ENCODE assay signal across 1 cellular context in genomic region chr2:43193996-43194869, GRCh38.
A peak's percentile ranks its signal among the peaks of the same experiment; 100 is the strongest.
TF ChIP-seq lines count a peak whose summit lies in the region.

No MANE protein-coding gene starts in this region.

TF ChIP-seq in HepG2, 621 proteins besides CTCF, POLR2A, EP300 and RAD21 (continued from another document and continues in another):
- TF ChIP-seq, protein P1, sequence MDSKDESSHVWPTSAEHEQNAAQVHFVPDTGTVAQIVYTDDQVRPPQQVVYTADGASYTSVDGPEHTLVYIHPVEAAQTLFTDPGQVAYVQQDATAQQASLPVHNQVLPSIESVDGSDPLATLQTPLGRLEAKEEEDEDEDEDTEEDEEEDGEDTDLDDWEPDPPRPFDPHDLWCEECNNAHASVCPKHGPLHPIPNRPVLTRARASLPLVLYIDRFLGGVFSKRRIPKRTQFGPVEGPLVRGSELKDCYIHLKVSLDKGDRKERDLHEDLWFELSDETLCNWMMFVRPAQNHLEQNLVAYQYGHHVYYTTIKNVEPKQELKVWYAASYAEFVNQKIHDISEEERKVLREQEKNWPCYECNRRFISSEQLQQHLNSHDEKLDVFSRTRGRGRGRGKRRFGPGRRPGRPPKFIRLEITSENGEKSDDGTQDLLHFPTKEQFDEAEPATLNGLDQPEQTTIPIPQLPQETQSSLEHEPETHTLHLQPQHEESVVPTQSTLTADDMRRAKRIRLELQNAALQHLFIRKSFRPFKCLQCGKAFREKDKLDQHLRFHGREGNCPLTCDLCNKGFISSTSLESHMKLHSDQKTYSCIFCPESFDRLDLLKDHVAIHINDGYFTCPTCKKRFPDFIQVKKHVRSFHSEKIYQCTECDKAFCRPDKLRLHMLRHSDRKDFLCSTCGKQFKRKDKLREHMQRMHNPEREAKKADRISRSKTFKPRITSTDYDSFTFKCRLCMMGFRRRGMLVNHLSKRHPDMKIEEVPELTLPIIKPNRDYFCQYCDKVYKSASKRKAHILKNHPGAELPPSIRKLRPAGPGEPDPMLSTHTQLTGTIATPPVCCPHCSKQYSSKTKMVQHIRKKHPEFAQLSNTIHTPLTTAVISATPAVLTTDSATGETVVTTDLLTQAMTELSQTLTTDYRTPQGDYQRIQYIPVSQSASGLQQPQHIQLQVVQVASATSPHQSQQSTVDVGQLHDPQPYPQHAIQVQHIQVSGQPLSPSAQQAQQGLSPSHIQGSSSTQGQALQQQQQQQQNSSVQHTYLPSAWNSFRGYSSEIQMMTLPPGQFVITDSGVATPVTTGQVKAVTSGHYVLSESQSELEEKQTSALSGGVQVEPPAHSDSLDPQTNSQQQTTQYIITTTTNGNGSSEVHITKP (CRISPR knock-in tag; IDR thresholded peaks at IDR 0.05; ENCODE audit: low read depth): peak; percentile 97
- TF ChIP-seq RORA (CRISPR knock-in tag; IDR thresholded peaks at IDR 0.05): no peak
- TF ChIP-seq KLF16 (CRISPR knock-in tag; IDR thresholded peaks at IDR 0.05): peak in 1 of 2 experiments; percentile 80; a peak in 1 of 4 replicates
- TF ChIP-seq ZBTB10 (CRISPR knock-in tag; IDR thresholded peaks at IDR 0.05; ENCODE audit: borderline replicate concordance): peak; percentile 97
- no peak for TF ChIP-seq HOXA7 (CRISPR knock-in tag; IDR thresholded peaks at IDR 0.05)
- TF ChIP-seq FOXA3 (CRISPR knock-in tag; IDR thresholded peaks at IDR 0.05): peak; percentile 88
- TF ChIP-seq, protein P2, sequence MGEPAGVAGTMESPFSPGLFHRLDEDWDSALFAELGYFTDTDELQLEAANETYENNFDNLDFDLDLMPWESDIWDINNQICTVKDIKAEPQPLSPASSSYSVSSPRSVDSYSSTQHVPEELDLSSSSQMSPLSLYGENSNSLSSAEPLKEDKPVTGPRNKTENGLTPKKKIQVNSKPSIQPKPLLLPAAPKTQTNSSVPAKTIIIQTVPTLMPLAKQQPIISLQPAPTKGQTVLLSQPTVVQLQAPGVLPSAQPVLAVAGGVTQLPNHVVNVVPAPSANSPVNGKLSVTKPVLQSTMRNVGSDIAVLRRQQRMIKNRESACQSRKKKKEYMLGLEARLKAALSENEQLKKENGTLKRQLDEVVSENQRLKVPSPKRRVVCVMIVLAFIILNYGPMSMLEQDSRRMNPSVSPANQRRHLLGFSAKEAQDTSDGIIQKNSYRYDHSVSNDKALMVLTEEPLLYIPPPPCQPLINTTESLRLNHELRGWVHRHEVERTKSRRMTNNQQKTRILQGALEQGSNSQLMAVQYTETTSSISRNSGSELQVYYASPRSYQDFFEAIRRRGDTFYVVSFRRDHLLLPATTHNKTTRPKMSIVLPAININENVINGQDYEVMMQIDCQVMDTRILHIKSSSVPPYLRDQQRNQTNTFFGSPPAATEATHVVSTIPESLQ (CRISPR knock-in tag; conservative IDR thresholded peaks at IDR 0.05): no peak; the same call in 1 of the 2 replicates
- peak; percentile 46; the same call in 1 of the 2 replicates for TF ChIP-seq SP140L (CRISPR knock-in tag; IDR thresholded peaks at IDR 0.05; ENCODE audit: borderline replicate concordance)
- peak; percentile 92 for TF ChIP-seq MEF2D (CRISPR knock-in tag; IDR thresholded peaks at IDR 0.05)
- TF ChIP-seq NFAT5 (CRISPR knock-in tag; IDR thresholded peaks at IDR 0.05): peak; percentile 68; the same call in 1 of the 2 replicates
- TF ChIP-seq RBAK (CRISPR knock-in tag; IDR thresholded peaks at IDR 0.05): no peak
- TF ChIP-seq SMYD3 (CRISPR knock-in tag; IDR thresholded peaks at IDR 0.05): peak; percentile 29; the same call in 1 of the 2 replicates
- TF ChIP-seq, protein P3, sequence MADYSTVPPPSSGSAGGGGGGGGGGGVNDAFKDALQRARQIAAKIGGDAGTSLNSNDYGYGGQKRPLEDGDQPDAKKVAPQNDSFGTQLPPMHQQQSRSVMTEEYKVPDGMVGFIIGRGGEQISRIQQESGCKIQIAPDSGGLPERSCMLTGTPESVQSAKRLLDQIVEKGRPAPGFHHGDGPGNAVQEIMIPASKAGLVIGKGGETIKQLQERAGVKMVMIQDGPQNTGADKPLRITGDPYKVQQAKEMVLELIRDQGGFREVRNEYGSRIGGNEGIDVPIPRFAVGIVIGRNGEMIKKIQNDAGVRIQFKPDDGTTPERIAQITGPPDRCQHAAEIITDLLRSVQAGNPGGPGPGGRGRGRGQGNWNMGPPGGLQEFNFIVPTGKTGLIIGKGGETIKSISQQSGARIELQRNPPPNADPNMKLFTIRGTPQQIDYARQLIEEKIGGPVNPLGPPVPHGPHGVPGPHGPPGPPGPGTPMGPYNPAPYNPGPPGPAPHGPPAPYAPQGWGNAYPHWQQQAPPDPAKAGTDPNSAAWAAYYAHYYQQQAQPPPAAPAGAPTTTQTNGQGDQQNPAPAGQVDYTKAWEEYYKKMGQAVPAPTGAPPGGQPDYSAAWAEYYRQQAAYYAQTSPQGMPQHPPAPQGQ (CRISPR knock-in tag; IDR thresholded peaks at IDR 0.05; ENCODE audit: borderline replicate concordance): no peak
- TF ChIP-seq ZNF350 (CRISPR knock-in tag; IDR thresholded peaks at IDR 0.05; ENCODE audit: borderline replicate concordance, low read depth): peak; percentile 86
- peak; percentile 81 for TF ChIP-seq KDM2A (CRISPR knock-in tag; IDR thresholded peaks at IDR 0.05; ENCODE audit: borderline replicate concordance, low read depth)
- TF ChIP-seq TP53 (CRISPR knock-in tag; conservative IDR thresholded peaks at IDR 0.05): no peak
- TF ChIP-seq HNRNPLL (IDR thresholded peaks at IDR 0.05; ENCODE audit: low read depth, low read length, poor library complexity, severe bottlenecking): peak; percentile 2
- TF ChIP-seq NR3C1 (CRISPR knock-in tag; IDR thresholded peaks at IDR 0.05): no peak
- TF ChIP-seq SOX6 (IDR thresholded peaks at IDR 0.05): no peak
- peak; percentile 98 for TF ChIP-seq SOX6 (CRISPR knock-in tag; IDR thresholded peaks at IDR 0.05)
- no peak; the same call in 1 of the 2 replicates for TF ChIP-seq BRD4 (CRISPR knock-in tag; IDR thresholded peaks at IDR 0.05)
- TF ChIP-seq KLF15 (CRISPR knock-in tag; IDR thresholded peaks at IDR 0.05; ENCODE audit: borderline replicate concordance): 0 out of 2 replicates have a peak, but pooled peaks have one; percentile 85
- TF ChIP-seq XRCC5 (optimal IDR thresholded peaks at IDR 0.05; ENCODE audit: low read length): peak; percentile 90
- no peak for TF ChIP-seq EED (CRISPR knock-in tag; IDR thresholded peaks at IDR 0.05)
- TF ChIP-seq MEIS2 (CRISPR knock-in tag; IDR thresholded peaks at IDR 0.05): peak; percentile 96
- peak; percentile 93 for TF ChIP-seq ZNF768 (CRISPR knock-in tag; IDR thresholded peaks at IDR 0.05)
- TF ChIP-seq ZFYVE20 (CRISPR knock-in tag; IDR thresholded peaks at IDR 0.05; ENCODE audit: borderline replicate concordance, low read depth): no peak
- no peak for TF ChIP-seq ZNF660 (CRISPR knock-in tag; IDR thresholded peaks at IDR 0.05; ENCODE audit: borderline replicate concordance, low read depth)
- TF ChIP-seq IRF1 (CRISPR knock-in tag; IDR thresholded peaks at IDR 0.05; ENCODE audit: low read depth): peak; percentile 49; the same call in 1 of the 2 replicates
- TF ChIP-seq NBN (conservative IDR thresholded peaks at IDR 0.05): no peak
- TF ChIP-seq RBM22 (optimal IDR thresholded peaks at IDR 0.05; ENCODE audit: low read length): peak; percentile 31
- TF ChIP-seq NFE2L2 (IDR thresholded peaks at IDR 0.05; ENCODE audit: low read length): no peak
- TF ChIP-seq SYNCRIP (IDR thresholded peaks at IDR 0.05; ENCODE audit: insufficient read depth, low read depth, low read length): no peak
- TF ChIP-seq, protein P4, sequence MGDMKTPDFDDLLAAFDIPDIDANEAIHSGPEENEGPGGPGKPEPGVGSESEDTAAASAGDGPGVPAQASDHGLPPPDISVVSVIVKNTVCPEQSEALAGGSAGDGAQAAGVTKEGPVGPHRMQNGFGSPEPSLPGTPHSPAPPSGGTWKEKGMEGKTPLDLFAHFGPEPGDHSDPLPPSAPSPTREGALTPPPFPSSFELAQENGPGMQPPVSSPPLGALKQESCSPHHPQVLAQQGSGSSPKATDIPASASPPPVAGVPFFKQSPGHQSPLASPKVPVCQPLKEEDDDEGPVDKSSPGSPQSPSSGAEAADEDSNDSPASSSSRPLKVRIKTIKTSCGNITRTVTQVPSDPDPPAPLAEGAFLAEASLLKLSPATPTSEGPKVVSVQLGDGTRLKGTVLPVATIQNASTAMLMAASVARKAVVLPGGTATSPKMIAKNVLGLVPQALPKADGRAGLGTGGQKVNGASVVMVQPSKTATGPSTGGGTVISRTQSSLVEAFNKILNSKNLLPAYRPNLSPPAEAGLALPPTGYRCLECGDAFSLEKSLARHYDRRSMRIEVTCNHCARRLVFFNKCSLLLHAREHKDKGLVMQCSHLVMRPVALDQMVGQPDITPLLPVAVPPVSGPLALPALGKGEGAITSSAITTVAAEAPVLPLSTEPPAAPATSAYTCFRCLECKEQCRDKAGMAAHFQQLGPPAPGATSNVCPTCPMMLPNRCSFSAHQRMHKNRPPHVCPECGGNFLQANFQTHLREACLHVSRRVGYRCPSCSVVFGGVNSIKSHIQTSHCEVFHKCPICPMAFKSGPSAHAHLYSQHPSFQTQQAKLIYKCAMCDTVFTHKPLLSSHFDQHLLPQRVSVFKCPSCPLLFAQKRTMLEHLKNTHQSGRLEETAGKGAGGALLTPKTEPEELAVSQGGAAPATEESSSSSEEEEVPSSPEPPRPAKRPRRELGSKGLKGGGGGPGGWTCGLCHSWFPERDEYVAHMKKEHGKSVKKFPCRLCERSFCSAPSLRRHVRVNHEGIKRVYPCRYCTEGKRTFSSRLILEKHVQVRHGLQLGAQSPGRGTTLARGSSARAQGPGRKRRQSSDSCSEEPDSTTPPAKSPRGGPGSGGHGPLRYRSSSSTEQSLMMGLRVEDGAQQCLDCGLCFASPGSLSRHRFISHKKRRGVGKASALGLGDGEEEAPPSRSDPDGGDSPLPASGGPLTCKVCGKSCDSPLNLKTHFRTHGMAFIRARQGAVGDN (CRISPR knock-in tag; IDR thresholded peaks at IDR 0.05): peak; percentile 84
- peak; percentile 30 for TF ChIP-seq HNRNPH1 (optimal IDR thresholded peaks at IDR 0.05; ENCODE audit: low read depth, low read length)
- TF ChIP-seq ZBTB3 (CRISPR knock-in tag; IDR thresholded peaks at IDR 0.05; ENCODE audit: borderline replicate concordance, low read depth): no peak
- TF ChIP-seq HNF4A (CRISPR knock-in tag; IDR thresholded peaks at IDR 0.05): peak; percentile 98
- no peak for TF ChIP-seq SUZ12 (IDR thresholded peaks at IDR 0.05; ENCODE audit: low read depth, low read length)
- peak; percentile 90 for TF ChIP-seq AGO2 (optimal IDR thresholded peaks at IDR 0.05; ENCODE audit: low read depth, low read length)
- TF ChIP-seq ZMYM4 (CRISPR knock-in tag; IDR thresholded peaks at IDR 0.05): peak; percentile 85
- peak; percentile 89 for TF ChIP-seq SRSF1 (optimal IDR thresholded peaks at IDR 0.05; ENCODE audit: low read depth, low read length)
